Comparison of ENCODE assay signal across 8 cellular contexts in genomic region chr13:40613192-40613818, GRCh38. TPM values are rescaled to one million over a fixed set of nuclear protein-coding genes. Genes with fewer than 3 reads are reported as not detected.
DNase-seq lines count a peak whose midpoint lies in the region; ATAC-seq, FAIRE-seq and TF ChIP-seq lines count a peak whose summit lies in the region.

No MANE protein-coding gene starts in this region.

- no peaks in the 10 kb centered on the region for H3K27me3 Mint-ChIP-seq in naive thymus-derived CD4-positive, alpha-beta T cell

- no peaks in the 10 kb centered on the region for H3K9me3 ChIP-seq in naive thymus-derived CD4-positive, alpha-beta T cell (ENCODE audit: control insufficient read depth in 2 of 3, low read length in 3 of 3)

- H3K9me3 Mint-ChIP-seq in activated naive CD4-positive, alpha-beta T cell treated with anti-CD3 and anti-CD28 coated beads, Interleukin-2, amount 50 U/mL, for 72 hours, result peaks cover 0 to under 1% of the 10 kb centered on the region in 2 donors
- H3K9me3 Mint-ChIP-seq in naive thymus-derived CD4-positive, alpha-beta T cell, result no peaks in the 10 kb centered on the region

- ATAC-seq in GM21723 (IDR thresholded peaks at IDR 0.05; ENCODE audit: unreplicated experiment), result peak; percentile 91
- ATAC-seq in activated naive CD4-positive, alpha-beta T cell treated with anti-CD3 and anti-CD28 coated beads, Interleukin-2, amount 50 U/mL, for 72 hours, result peak; percentile 81 to 89
- peak; percentile 86 for ATAC-seq in naive thymus-derived CD4-positive, alpha-beta T cell

- CTCF ChIA-PET in naive thymus-derived CD4-positive, alpha-beta T cell (lab: Charles Lee), result interaction anchor here (0.7 to 0.9 kb wide), 2 partner anchors 55 to 670 kb away, joined by 3 to 5 read pairs; no protein-coding TSS in a partner anchor

- 0 out of 2 replicates have a peak, but pooled peaks have one; percentile 23 for TF ChIP-seq POLR2A in GM12891 (IDR thresholded peaks at IDR 0.05; ENCODE audit: low read depth, low read length)
- TF ChIP-seq POLR2A in NB4 (IDR thresholded peaks at IDR 0.05; ENCODE audit: extremely low read depth, insufficient read length), result no peak

- no peak for TF ChIP-seq CTCF in NB4 (IDR thresholded peaks at IDR 0.05; ENCODE audit: low read depth, low read length)

- H3K36me3 ChIP-seq in naive thymus-derived CD4-positive, alpha-beta T cell (ENCODE audit: control insufficient read depth in 2 of 3, insufficient read depth in 3 of 3, low read length in 3 of 3), result no peaks in the 10 kb centered on the region

- no peak for FAIRE-seq in GM12891 (lab: Jason Lieb, UNC)

- H3K36me3 Mint-ChIP-seq in activated naive CD4-positive, alpha-beta T cell treated with anti-CD3 and anti-CD28 coated beads, Interleukin-2, amount 50 U/mL, for 72 hours, result peaks cover 0 to 20% of the 10 kb centered on the region in 2 donors
- H3K36me3 Mint-ChIP-seq in naive thymus-derived CD4-positive, alpha-beta T cell, result peaks cover 0 to 22% (median 1%) of the 10 kb centered on the region in 5 donors

- POLR2A ChIA-PET in naive thymus-derived CD4-positive, alpha-beta T cell (lab: Charles Lee), result interaction anchor here (0.6 to 1.7 kb wide), 6 partner anchors 9 to 257 kb away, joined by 3 to 9 read pairs (median 4); no protein-coding TSS in a partner anchor

- intact Hi-C loops in naive thymus-derived CD4-positive, alpha-beta T cell (cut with micrococcal nuclease), result loop anchor here (1.0 to 5.0 kb wide), 10 partner anchors 10 to 587 kb away; partner anchors contain the start of gene MRPS31 (in 1 of the 2)

- H3K4me3 Mint-ChIP-seq in naive thymus-derived CD4-positive, alpha-beta T cell, result peak overlapping the region; percentile 72 to 88 (median 82)

- H3K27me3 ChIP-seq in naive thymus-derived CD4-positive, alpha-beta T cell (ENCODE audit: control insufficient read depth in 2 of 2, insufficient read depth in 2 of 2, low read length in 2 of 2), result no peaks in the 10 kb centered on the region

- H3K27ac Mint-ChIP-seq in activated naive CD4-positive, alpha-beta T cell treated with anti-CD3 and anti-CD28 coated beads, Interleukin-2, amount 50 U/mL, for 72 hours, result peak overlapping the region; percentile 89 to 97
- H3K27ac Mint-ChIP-seq in naive thymus-derived CD4-positive, alpha-beta T cell, result peak overlapping the region; percentile 76 to 98 (median 92)

- no peak for DNase-seq in GM12891 (ENCODE audit: insufficient read length, low spot score)
- peak; percentile 12 for DNase-seq in NB4 (ENCODE audit: low read depth)
- peak; percentile 50 to 62 for DNase-seq in activated naive CD4-positive, alpha-beta T cell treated with anti-CD3 and anti-CD28 coated beads, Interleukin-2, amount 50 U/mL, for 72 hours (ENCODE audit: low spot score in 2 of 2)
- peak in 8 of 9 donors; percentile 44 to 76 (median 64) for DNase-seq in naive thymus-derived CD4-positive, alpha-beta T cell
- DNase-seq in effector CD8-positive, alpha-beta T cell (lab: John Stamatoyannopoulos, UW), result no peak
- no peak for DNase-seq in kidney glomerular epithelial cell (lab: John Stamatoyannopoulos, UW)
- no peak for DNase-seq in foreskin melanocyte

- peaks cover 59 to 100% (median 95%) of the 10 kb centered on the region in 7 donors for H3K4me1 Mint-ChIP-seq in naive thymus-derived CD4-positive, alpha-beta T cell

- H3K27ac ChIP-seq in naive thymus-derived CD4-positive, alpha-beta T cell (ENCODE audit: low read depth, low read length), result peak overlapping the region; percentile 72

- peaks cover 64 to 83% of the 10 kb centered on the region in 2 donors for H3K4me1 ChIP-seq in naive thymus-derived CD4-positive, alpha-beta T cell (ENCODE audit: control insufficient read depth in 2 of 2, insufficient read depth in 2 of 2, low read length in 2 of 2)

- no peak overlapping the region for H3K4me3 ChIP-seq in NB4 (ENCODE audit: low read depth, low read length)
- H3K4me3 ChIP-seq in naive thymus-derived CD4-positive, alpha-beta T cell (ENCODE audit: low read length), result peak overlapping the region; percentile 26

TF ChIP-seq in GM12891, 5 proteins besides CTCF, POLR2A, EP300 and RAD21:
- TF ChIP-seq TAF1 (IDR thresholded peaks at IDR 0.05; ENCODE audit: low read depth, low read length), result 0 out of 2 replicates have a peak, but pooled peaks have one; percentile 17
- TF ChIP-seq POLR2AphosphoS5 (IDR thresholded peaks at IDR 0.05; ENCODE audit: low read depth, low read length), result no peak

RNA-seq across cellular contexts. Expression of gene FOXO1, which starts 53.1 kb away (rescaled TPM):
- polyA plus RNA-seq in GM12891 (2012; ENCODE audit: low read depth, missing spikeins), result 3.0 TPM
- total RNA-seq in activated naive CD4-positive, alpha-beta T cell treated with anti-CD3 and anti-CD28 coated beads, Interleukin-2, amount 50 U/mL, for 72 hours, result 10 to 100 TPM; 40.4 to 57.8 TPM
- total RNA-seq in naive thymus-derived CD4-positive, alpha-beta T cell, result 10 to 100 TPM; 36.4 to 97.6 (median 93.7) TPM
- polyA plus RNA-seq in naive thymus-derived CD4-positive, alpha-beta T cell, result 10 to 100 TPM; 66.3 to 71.9 TPM

Comparison
In these comparisons a context has a peak if more than half of its experiments do, and no peak if none do; other contexts are left out.
1. DNase-seq: peak in NB4 (single experiment), activated naive CD4-positive, alpha-beta T cell treated with anti-CD3 and anti-CD28 coated beads, Interleukin-2, amount 50 U/mL, for 72 hours (2 of 2) and naive thymus-derived CD4-positive, alpha-beta T cell (8 of 9); none in GM12891 (single experiment), effector CD8-positive, alpha-beta T cell (single experiment), kidney glomerular epithelial cell (single experiment) and foreskin melanocyte (single experiment).
2. Peak in every context shown above with its lines, with median percentiles within 50 percentile points of each other: ATAC-seq.